14 cellular contexts compared by ENCODE assay signal in the genomic region with DNA sequence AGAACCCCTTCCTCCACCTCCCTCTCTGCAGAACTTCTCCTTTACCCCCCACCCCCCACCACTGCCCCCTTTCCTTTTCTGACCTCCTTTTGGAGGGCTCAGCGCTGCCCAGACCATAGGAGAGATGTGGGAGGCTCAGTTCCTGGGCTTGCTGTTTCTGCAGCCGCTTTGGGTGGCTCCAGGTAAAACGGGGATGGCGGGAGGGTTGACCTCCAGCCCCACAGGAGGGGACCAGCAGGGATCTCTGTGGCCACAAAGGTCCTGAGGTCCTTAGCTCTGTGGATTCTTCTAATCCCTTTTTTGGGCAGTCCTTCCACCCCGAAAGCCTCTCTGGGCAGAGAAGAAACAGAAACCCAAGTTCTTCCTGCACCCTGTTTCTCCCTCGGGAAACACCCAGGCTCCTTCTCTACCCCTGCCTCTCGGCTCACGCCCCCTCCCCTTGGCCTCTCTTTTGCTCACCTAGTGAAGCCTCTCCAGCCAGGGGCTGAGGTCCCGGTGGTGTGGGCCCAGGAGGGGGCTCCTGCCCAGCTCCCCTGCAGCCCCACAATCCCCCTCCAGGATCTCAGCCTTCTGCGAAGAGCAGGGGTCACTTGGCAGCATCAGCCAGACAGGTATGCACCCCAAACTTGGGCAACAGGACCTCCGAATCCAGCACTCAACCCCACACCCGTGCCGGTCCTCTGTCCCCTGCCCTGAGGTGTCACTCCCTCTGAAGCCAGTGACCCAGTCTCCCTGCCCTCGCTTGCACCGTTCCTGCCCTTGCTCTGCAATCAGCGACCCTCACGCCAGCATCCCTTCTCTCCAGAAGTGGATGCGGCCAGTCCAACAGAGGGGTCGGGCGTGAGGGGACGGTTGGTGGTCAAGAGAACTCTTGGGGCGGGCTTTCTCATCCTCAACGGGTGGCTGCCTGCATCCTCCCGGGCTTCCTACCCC. TPM values are rescaled to one million over a fixed set of nuclear protein-coding genes. Genes with fewer than 3 reads are reported as not detected.
DNase-seq lines count a peak whose midpoint lies in the region; ATAC-seq, FAIRE-seq and TF ChIP-seq lines count a peak whose summit lies in the region.
"Had no signal": no experiment of that assay in that cellular context is flagged by ENCODE, and none has a peak within 500 bp of the region (broad histone marks: within the 10 kb centered on the region; RNA-seq: fewer than 3 reads in every experiment).

No MANE protein-coding gene starts in this region.

- H4K20me1 ChIP-seq in GM12878 (ENCODE audit: control insufficient read depth, insufficient read depth) = no peaks in the 10 kb centered on the region
- H4K20me1 ChIP-seq in SK-N-SH (ENCODE audit: insufficient read depth) = peaks cover 28% of the 10 kb centered on the region

- H3K27me3 ChIP-seq in CD4-positive, CD25-positive, alpha-beta regulatory T cell (ENCODE audit: control insufficient read depth, insufficient read depth, low read length) = peaks cover 14% of the 10 kb centered on the region
- H3K27me3 ChIP-seq in GM12878 (replicated peaks in 1 of 2; ENCODE audit: control insufficient read depth in 2 of 2, insufficient read depth in 2 of 2, low read length in 1 of 2) (no peaks in the 10 kb centered on the region), SK-N-SH (ENCODE audit: insufficient read depth) (no peaks in the 10 kb centered on the region), MG63 (no peaks in the 10 kb centered on the region)
- H3K27me3 ChIP-seq: gastrocnemius medialis had no signal

- no peak overlapping the region for H3K4me3 ChIP-seq in CD4-positive, CD25-positive, alpha-beta regulatory T cell (ENCODE audit: low read depth, low read length)
- H3K4me3 ChIP-seq in GM12878 (peak overlapping the region; percentile 54; the same call in 1 of the 2 replicates), SK-N-SH (ENCODE audit: low read depth in 2 of 2, low read length in 1 of 2) (no peak overlapping the region), MG63 (no peak overlapping the region)
- H3K4me3 ChIP-seq: gastrocnemius medialis had no signal

- TF ChIP-seq POLR2A in GM12878 (IDR thresholded peaks at IDR 0.05; ENCODE audit: low read depth, low read length) = no peak

- H3K27ac Mint-ChIP-seq in CD4-positive, CD25-positive, alpha-beta regulatory T cell = peak overlapping the region in 1 of 3 donors; percentile 9
- no peak overlapping the region for H3K27ac Mint-ChIP-seq in natural killer cell

- SMC1A ChIA-PET in GM12878 (lab: Charles Lee; ENCODE audit: uncharacterized antibody, unreplicated experiment) = interaction anchor here (3.6 kb wide), 1 partner anchor 19 kb away, joined by 20 read pairs; a partner anchor contains a TSS

- H3K79me2 ChIP-seq in GM12878 (ENCODE audit: control insufficient read depth, insufficient read depth, low read length) = peaks cover 6% of the 10 kb centered on the region; the same call in 1 of the 2 replicates
- peaks cover 25% of the 10 kb centered on the region for H3K79me2 ChIP-seq in SK-N-SH (ENCODE audit: insufficient read depth)

- in situ Hi-C loops in GM12878 (cut with MboI) = no loop called here

- POLR2A ChIA-PET in GM12878 (lab: Charles Lee) = interaction anchor here (0.7 to 1.9 kb wide), 3 partner anchors 9 to 13 kb away, joined by 3 to 5 read pairs (median 5); no protein-coding TSS in a partner anchor
- POLR2A ChIA-PET in SK-N-SH (lab: Yijun Ruan, JAX) = no interaction called here

- H3K9ac ChIP-seq in GM12878 (ENCODE audit: control insufficient read depth, insufficient read depth, low read length) (no peak overlapping the region), SK-N-SH (no peak overlapping the region)

- no peaks in the 10 kb centered on the region for H3K9me3 Mint-ChIP-seq in CD4-positive, CD25-positive, alpha-beta regulatory T cell
- H3K9me3 Mint-ChIP-seq in natural killer cell = no peaks in the 10 kb centered on the region

- H3K4me3 Mint-ChIP-seq in CD4-positive, CD25-positive, alpha-beta regulatory T cell = peak overlapping the region; percentile 46 to 74 (median 62)
- H3K4me3 Mint-ChIP-seq in natural killer cell = peak overlapping the region; percentile 47

- H3F3A ChIP-seq in SK-N-SH (replicated peaks; ENCODE audit: insufficient read depth) = peaks cover 9% of the 10 kb centered on the region

- H3K27me3 Mint-ChIP-seq in CD4-positive, CD25-positive, alpha-beta regulatory T cell = peaks cover 44% of the 10 kb centered on the region
- peaks cover 71 to 73% of the 10 kb centered on the region in 2 donors for H3K27me3 Mint-ChIP-seq in natural killer cell (ENCODE audit: low read depth in 2 of 2)

- H3K36me3 Mint-ChIP-seq in CD4-positive, CD25-positive, alpha-beta regulatory T cell = no peaks in the 10 kb centered on the region
- H3K36me3 Mint-ChIP-seq in natural killer cell = no peaks in the 10 kb centered on the region

- no peak for TF ChIP-seq RAD21 in GM12878 (IDR thresholded peaks at IDR 0.05; ENCODE audit: insufficient read depth, low read depth, low read length)
- TF ChIP-seq RAD21 in SK-N-SH (IDR thresholded peaks at IDR 0.05; ENCODE audit: low read length) = no peak

- no peaks in the 10 kb centered on the region for H3K9me2 ChIP-seq in SK-N-SH

- CTCF ChIA-PET in GM12878 (lab: Yijun Ruan, JAX) (interaction anchor here (0.7 to 12.7 kb wide), 4 partner anchors 7 to 67 kb away, joined by 3 to 221 read pairs (median 4); a partner anchor contains a TSS), SK-N-SH (lab: Yijun Ruan, JAX) (interaction anchor here (1.0 to 15.2 kb wide), 3 partner anchors 9 to 99 kb away, joined by 3 to 343 read pairs (median 5); a partner anchor contains a TSS)

- peaks cover 0 to 54% (median 11%) of the 10 kb centered on the region in 4 donors for H3K4me1 Mint-ChIP-seq in CD4-positive, CD25-positive, alpha-beta regulatory T cell
- peaks cover 6 to 20% of the 10 kb centered on the region in 2 donors for H3K4me1 Mint-ChIP-seq in natural killer cell

- H3K9me3 ChIP-seq in CD4-positive, CD25-positive, alpha-beta regulatory T cell (ENCODE audit: control insufficient read depth in 2 of 2, low read length in 2 of 2) = no peaks in the 10 kb centered on the region
- H3K9me3 ChIP-seq in GM12878 (replicated peaks; ENCODE audit: control insufficient read depth, insufficient read depth, low read length) (no peaks in the 10 kb centered on the region), SK-N-SH (no peaks in the 10 kb centered on the region), MG63 (no peaks in the 10 kb centered on the region)
- H3K9me3 ChIP-seq: gastrocnemius medialis had no signal

- no TSS peak for BruUV-seq in GM12878 (replicated peaks; lab: Mats Ljungman, UMichigan)

- no peak for FAIRE-seq in GM12878 (lab: Jason Lieb, UNC)
- FAIRE-seq: RCC 7860 had no signal

- DNase-seq in CD4-positive, CD25-positive, alpha-beta regulatory T cell = no peak
- DNase-seq in GM19238 (ENCODE audit: insufficient read length, low spot score) = peak; percentile 50
- DNase-seq in GM12878 (ENCODE audit: low read depth, low spot score) = no peak
- no peak for DNase-seq in natural killer cell
- DNase-seq in stimulated activated CD4-positive, alpha-beta T cell treated with anti-CD3 and anti-CD28 coated beads, Interleukin-4, amount 100 ng/mL, for 4 hours = no peak
- DNase-seq in SK-N-SH = no peak
- DNase-seq in MG63 = no peak
- DNase-seq: central memory CD4-positive, alpha-beta T cell; gastrocnemius medialis; NCI-H1930; stimulated activated CD4-positive, alpha-beta T cell treated with anti-CD3 and anti-CD28 coated beads, Interleukin-2, amount 100 ng/mL, for 48 hours had no signal

- H3K27ac ChIP-seq in CD4-positive, CD25-positive, alpha-beta regulatory T cell (ENCODE audit: insufficient read depth, low read length, poor library complexity, severe bottlenecking) = peak overlapping the region; percentile 33
- H3K27ac ChIP-seq in GM12878 (ENCODE audit: control insufficient read depth, insufficient read depth) = peak overlapping the region; percentile 38; the same call in 1 of the 2 replicates
- no peak overlapping the region for H3K27ac ChIP-seq in SK-N-SH (ENCODE audit: low read depth in 2 of 2, low read length in 1 of 2)

- H2AFZ ChIP-seq in GM12878 (ENCODE audit: control insufficient read depth, low read depth, low read length) = no peak overlapping the region
- no peak overlapping the region for H2AFZ ChIP-seq in SK-N-SH (ENCODE audit: low read depth)

- no peak for ATAC-seq in CD4-positive, CD25-positive, alpha-beta regulatory T cell (ENCODE audit: low read depth in 2 of 2)
- ATAC-seq in GM12878 = peak; percentile 15
- no peak for ATAC-seq in natural killer cell
- no peak for ATAC-seq in HG02588 (IDR thresholded peaks at IDR 0.05; ENCODE audit: unreplicated experiment)
- ATAC-seq: gastrocnemius medialis had no signal

- intact Hi-C loops in GM12878 (cut with micrococcal nuclease; ENCODE audit: unreplicated experiment) = no loop called here
- intact Hi-C loops in natural killer cell (cut with micrococcal nuclease) = no loop called here

- TF ChIP-seq CTCF in GM12878 (IDR thresholded peaks at IDR 0.05 in 2 of 3, conservative IDR thresholded peaks at IDR 0.05 in 1 of 3; ENCODE audit: control insufficient read depth in 2 of 3, extremely low read depth in 1 of 3, insufficient read depth in 1 of 3, low read depth in 3 of 3, low read length in 3 of 3) = no peak
- no peak for TF ChIP-seq CTCF in natural killer cell (IDR thresholded peaks at IDR 0.05)
- TF ChIP-seq CTCF in SK-N-SH (IDR thresholded peaks at IDR 0.05) = no peak

- H3K4me1 ChIP-seq in CD4-positive, CD25-positive, alpha-beta regulatory T cell (ENCODE audit: control insufficient read depth, insufficient read depth, low read length, poor library complexity, severe bottlenecking) = peaks cover 42% of the 10 kb centered on the region
- H3K4me1 ChIP-seq in GM12878 (ENCODE audit: control insufficient read depth, insufficient read depth, low read length) = peaks cover 43% of the 10 kb centered on the region
- peaks cover 9 to 29% of the 10 kb centered on the region in 2 experiments; a peak in 2 of 4 replicates for H3K4me1 ChIP-seq in SK-N-SH (ENCODE audit: control insufficient read depth in 1 of 2, insufficient read depth in 2 of 2, low read depth in 1 of 2, low read length in 1 of 2)

- no peaks in the 10 kb centered on the region for H3K36me3 ChIP-seq in CD4-positive, CD25-positive, alpha-beta regulatory T cell (ENCODE audit: control insufficient read depth, insufficient read depth, low read length)
- H3K36me3 ChIP-seq in GM12878 (ENCODE audit: control insufficient read depth in 2 of 2, insufficient read depth in 2 of 2, low read length in 1 of 2) (no peaks in the 10 kb centered on the region), SK-N-SH (replicated peaks in 1 of 2; ENCODE audit: control insufficient read depth in 1 of 2, insufficient read depth in 2 of 2, low read length in 1 of 2) (peaks cover 23 to 24% of the 10 kb centered on the region in 2 experiments), MG63 (peaks cover 33% of the 10 kb centered on the region)
- H3K36me3 ChIP-seq: gastrocnemius medialis had no signal

- WGBS in GM12878 (ENCODE audit: insufficient coverage, insufficient replicate concordance, low lambda C conversion rate, missing lambda C conversion rate) = 49% methylated on average over 24 of the region's 24 CpGs
- 90% methylated on average over 24 of the region's 24 CpGs for WGBS in SK-N-SH (ENCODE audit: low lambda C conversion rate)

- peak overlapping the region; percentile 83 for H3K4me2 ChIP-seq in GM12878 (ENCODE audit: control insufficient read depth, insufficient read depth)
- H3K4me2 ChIP-seq in SK-N-SH = no peak overlapping the region

- TF ChIP-seq EP300 in GM12878 (IDR thresholded peaks at IDR 0.05; ENCODE audit: borderline replicate concordance in 1 of 2, control insufficient read depth in 1 of 2, low read depth in 2 of 2, low read length in 2 of 2) (no peak), SK-N-SH (IDR thresholded peaks at IDR 0.05; ENCODE audit: borderline replicate concordance in 1 of 2, low read depth in 1 of 2, low read length in 1 of 2) (no peak)

- RAD21 ChIA-PET in GM12878 (lab: Charles Lee; ENCODE audit: unreplicated experiment) = interaction anchor here (0.7 to 5.7 kb wide), 2 partner anchors 15 to 19 kb away, joined by 3 to 68 read pairs; a partner anchor contains a TSS

RNA-seq across cellular contexts. Expression of a gene that starts 0.7 kb away (rescaled TPM):
- 8.2 TPM for total RNA-seq in CD4-positive, CD25-positive, alpha-beta regulatory T cell
- 10 to 100 TPM in 2 of 4 donors, 1 to 10 TPM in 2; 6.3 to 12.6 (median 11.0) TPM for polyA plus RNA-seq in CD4-positive, CD25-positive, alpha-beta regulatory T cell
- total RNA-seq in GM12878 (2013; cell fraction: nucleolus; rRNA removed) = 2.0 and 2.8 TPM in 2 replicates
- 0.79 and 1.3 TPM in 2 replicates for total RNA-seq in GM12878 (2014; rRNA removed)
- 0.60 and 1.0 TPM in 2 replicates for total RNA-seq in GM12878 (2014; rRNA removed; fragmentation: Illumina TruSeq; extraction: Trizol)
- 4.2 and 5.2 TPM in 2 replicates for total RNA-seq in GM12878 (2021)
- polyA plus RNA-seq in GM12878 (2011; ENCODE audit: low read depth) = 1.3 TPM
- 0.26 and 0.52 TPM in 2 replicates for polyA plus RNA-seq in GM12878 (2011; rRNA removed)
- 0.40 TPM in 2 replicates for polyA plus RNA-seq in GM12878 (2011; cell fraction: cytosol; rRNA removed)
- 2.3 and 3.7 TPM in 2 replicates for polyA plus RNA-seq in GM12878 (2011; cell fraction: nucleus; rRNA removed)
- polyA plus RNA-seq in GM12878 (2012) = 4.2 and 4.3 TPM in 2 replicates
- polyA plus RNA-seq in GM12878 (2014; fragmentation: Illumina TruSeq; extraction: Trizol) = 0.97 and 1.1 TPM in 2 replicates
- polyA plus RNA-seq in GM12878 (2014; fragmentation: Nextera tagmentation; extraction: Ambion mirVana) = under 1 TPM in 1 of 2 experiments, not detected in 1; 0.53 TPM
- 2.3 and 2.4 TPM in 2 replicates for polyA plus RNA-seq in GM12878 (2014; rRNA removed)
- polyA plus RNA-seq in GM12878 (2016; fragmentation: Nextera tagmentation; extraction: Ambion mirVana) = 1 to 10 TPM in 1 of 2 experiments, under 1 TPM in 1; 0.77 to 1.4 TPM
- 0.15 and 0.67 TPM in 2 replicates for polyA minus RNA-seq in GM12878 (2011; rRNA and poly(A)+ RNA removed)
- polyA minus RNA-seq in GM12878 (2011; cell fraction: cytosol; rRNA and poly(A)+ RNA removed) = not detected in 2 replicates
- polyA minus RNA-seq in GM12878 (2011; cell fraction: nucleus; rRNA and poly(A)+ RNA removed) = 0.60 and 0.67 TPM in 2 replicates
- 1 to 10 TPM in 1 of 3 donors, under 1 TPM in 2; 0.36 to 7.6 (median 0.78) TPM for total RNA-seq in natural killer cell
- 0.72 and 1.1 TPM in 2 replicates for polyA plus RNA-seq in SK-N-SH (2012; rRNA removed)
- 0.14 and 0.21 TPM in 2 replicates for polyA plus RNA-seq in SK-N-SH (2012; cell fraction: cytosol; rRNA removed)
- 7.2 and 9.8 TPM in 2 replicates for polyA plus RNA-seq in SK-N-SH (2012; cell fraction: nucleus; rRNA removed)
- total RNA-seq in MG63 (2014; rRNA removed; shearing (Covaris generic); ENCODE audit: low replicate concordance) = 0.17 TPM in 1 of 2 replicates, not detected in the other
- total RNA-seq: gastrocnemius medialis, myocyte had no signal

RNA-seq across cellular contexts. Expression of a gene that starts 6.8 kb away (rescaled TPM):
- total RNA-seq in CD4-positive, CD25-positive, alpha-beta regulatory T cell = 15.0 TPM
- polyA plus RNA-seq in CD4-positive, CD25-positive, alpha-beta regulatory T cell = 1 to 10 TPM; 1.3 to 3.9 (median 2.5) TPM
- 3.9 and 4.2 TPM in 2 replicates for total RNA-seq in GM12878 (2013; cell fraction: nucleolus; rRNA removed)
- total RNA-seq in GM12878 (2014; rRNA removed) (20.7 and 23.1 TPM in 2 replicates), GM12878 (2014; rRNA removed; fragmentation: Illumina TruSeq; extraction: Trizol) (31.8 and 34.0 TPM in 2 replicates), GM12878 (2021) (127 and 131 TPM in 2 replicates), natural killer cell (10 to 100 TPM in 1 of 3 donors, 1 to 10 TPM in 2; 2.3 to 33.2 (median 2.8) TPM)
- polyA plus RNA-seq in GM12878 (2011; ENCODE audit: low read depth) = 60.3 TPM
- polyA plus RNA-seq in GM12878 (2011; rRNA removed) (29.0 and 51.2 TPM in 2 replicates), GM12878 (2014; fragmentation: Illumina TruSeq; extraction: Trizol) (41.3 and 90.6 TPM in 2 replicates), GM12878 (2014; fragmentation: Nextera tagmentation; extraction: Ambion mirVana) (1 to 10 TPM; 2.1 to 4.5 TPM), GM12878 (2014; rRNA removed) (46.5 and 47.5 TPM in 2 replicates), GM12878 (2016; fragmentation: Nextera tagmentation; extraction: Ambion mirVana) (10 to 100 TPM in 1 of 2 experiments, 1 to 10 TPM in 1; 4.9 to 27.8 TPM), SK-N-SH (2012; rRNA removed) (391 and 661 TPM in 2 replicates)
- polyA plus RNA-seq in GM12878 (2011; cell fraction: cytosol; rRNA removed) = 59.9 and 62.2 TPM in 2 replicates
- 38.8 and 59.5 TPM in 2 replicates for polyA plus RNA-seq in GM12878 (2011; cell fraction: nucleus; rRNA removed)
- 51.5 and 71.6 TPM in 2 replicates for polyA plus RNA-seq in GM12878 (2012)
- 9.1 and 13.0 TPM in 2 replicates for polyA minus RNA-seq in GM12878 (2011; rRNA and poly(A)+ RNA removed)
- 17.9 and 25.4 TPM in 2 replicates for polyA minus RNA-seq in GM12878 (2011; cell fraction: cytosol; rRNA and poly(A)+ RNA removed)
- polyA minus RNA-seq in GM12878 (2011; cell fraction: nucleus; rRNA and poly(A)+ RNA removed) = 5.7 and 7.4 TPM in 2 replicates
- 526 and 613 TPM in 2 replicates for polyA plus RNA-seq in SK-N-SH (2012; cell fraction: cytosol; rRNA removed)
- polyA plus RNA-seq in SK-N-SH (2012; cell fraction: nucleus; rRNA removed) = 247 and 291 TPM in 2 replicates
- total RNA-seq in MG63 (2014; rRNA removed; shearing (Covaris generic); ENCODE audit: low replicate concordance) = 272 and 328 TPM in 2 replicates

RNA-seq across cellular contexts. Expression of a gene that starts 16.3 kb away (rescaled TPM):
- 224 TPM for total RNA-seq in CD4-positive, CD25-positive, alpha-beta regulatory T cell
- 100 to 1,000 TPM; 312 to 330 (median 324) TPM for polyA plus RNA-seq in CD4-positive, CD25-positive, alpha-beta regulatory T cell
- total RNA-seq in GM12878 (2013; cell fraction: nucleolus; rRNA removed) = not detected in 2 replicates
- 0.40 and 0.49 TPM in 2 replicates for total RNA-seq in GM12878 (2014; rRNA removed)
- 0.60 and 0.81 TPM in 2 replicates for total RNA-seq in GM12878 (2014; rRNA removed; fragmentation: Illumina TruSeq; extraction: Trizol)
- 1.6 and 1.8 TPM in 2 replicates for total RNA-seq in GM12878 (2021)
- polyA plus RNA-seq in GM12878 (2011; ENCODE audit: low read depth) = 0.07 TPM
- polyA plus RNA-seq in GM12878 (2011; rRNA removed) = 0.27 and 0.29 TPM in 2 replicates
- 0.22 and 0.28 TPM in 2 replicates for polyA plus RNA-seq in GM12878 (2011; cell fraction: cytosol; rRNA removed)
- polyA plus RNA-seq in GM12878 (2011; cell fraction: nucleus; rRNA removed) = 0.39 and 0.50 TPM in 2 replicates
- polyA plus RNA-seq in GM12878 (2012) = 0.05 and 0.36 TPM in 2 replicates
- polyA plus RNA-seq in GM12878 (2014; fragmentation: Illumina TruSeq; extraction: Trizol) = 1.5 and 2.4 TPM in 2 replicates
- under 1 TPM; 0.49 to 0.85 TPM for polyA plus RNA-seq in GM12878 (2014; fragmentation: Nextera tagmentation; extraction: Ambion mirVana)
- polyA plus RNA-seq in GM12878 (2014; rRNA removed) = 0.85 and 1.3 TPM in 2 replicates
- under 1 TPM; 0.24 to 0.57 TPM for polyA plus RNA-seq in GM12878 (2016; fragmentation: Nextera tagmentation; extraction: Ambion mirVana)
- 0.21 and 0.29 TPM in 2 replicates for polyA minus RNA-seq in GM12878 (2011; rRNA and poly(A)+ RNA removed)
- 0.40 TPM in 1 of 2 replicates, not detected in the other for polyA minus RNA-seq in GM12878 (2011; cell fraction: cytosol; rRNA and poly(A)+ RNA removed)
- polyA minus RNA-seq in GM12878 (2011; cell fraction: nucleus; rRNA and poly(A)+ RNA removed) = not detected in 2 replicates
- 10 to 100 TPM in 1 of 3 donors, 1 to 10 TPM in 2; 8.5 to 10.1 (median 9.8) TPM for total RNA-seq in natural killer cell
- 0.02 TPM in 1 of 2 replicates, not detected in the other for polyA plus RNA-seq in SK-N-SH (2012; rRNA removed)
- 0.01 TPM in 2 replicates for polyA plus RNA-seq in SK-N-SH (2012; cell fraction: cytosol; rRNA removed)
- polyA plus RNA-seq in SK-N-SH (2012; cell fraction: nucleus; rRNA removed) = not detected in 2 replicates
- not detected in 2 replicates for total RNA-seq in MG63 (2014; rRNA removed; shearing (Covaris generic); ENCODE audit: low replicate concordance)
- total RNA-seq: myocyte had no signal

RNA-seq across cellular contexts. Expression of a gene that starts 20.1 kb away (rescaled TPM):
- total RNA-seq in CD4-positive, CD25-positive, alpha-beta regulatory T cell = 101 TPM
- polyA plus RNA-seq in CD4-positive, CD25-positive, alpha-beta regulatory T cell = 100 to 1,000 TPM; 104 to 124 (median 114) TPM
- 48.0 and 57.5 TPM in 2 replicates for total RNA-seq in GM12878 (2013; cell fraction: nucleolus; rRNA removed)
- total RNA-seq in GM12878 (2014; rRNA removed) (131 and 139 TPM in 2 replicates), GM12878 (2014; rRNA removed; fragmentation: Illumina TruSeq; extraction: Trizol) (59.2 and 63.4 TPM in 2 replicates), GM12878 (2021) (125 and 129 TPM in 2 replicates), natural killer cell (100 to 1,000 TPM; 114 to 117 (median 116) TPM)
- polyA plus RNA-seq in GM12878 (2011; ENCODE audit: low read depth) = 86.0 TPM
- polyA plus RNA-seq in GM12878 (2011; rRNA removed) (122 and 172 TPM in 2 replicates), GM12878 (2014; fragmentation: Illumina TruSeq; extraction: Trizol) (91.6 and 111 TPM in 2 replicates), GM12878 (2014; fragmentation: Nextera tagmentation; extraction: Ambion mirVana) (10 to 100 TPM; 13.5 to 21.5 TPM), GM12878 (2014; rRNA removed) (170 and 181 TPM in 2 replicates), GM12878 (2016; fragmentation: Nextera tagmentation; extraction: Ambion mirVana) (100 to 1,000 TPM; 222 TPM), SK-N-SH (2012; rRNA removed) (535 and 624 TPM in 2 replicates)
- 211 and 234 TPM in 2 replicates for polyA plus RNA-seq in GM12878 (2011; cell fraction: cytosol; rRNA removed)
- 158 and 178 TPM in 2 replicates for polyA plus RNA-seq in GM12878 (2011; cell fraction: nucleus; rRNA removed)
- 111 and 119 TPM in 2 replicates for polyA plus RNA-seq in GM12878 (2012)
- 138 and 158 TPM in 2 replicates for polyA minus RNA-seq in GM12878 (2011; rRNA and poly(A)+ RNA removed)
- polyA minus RNA-seq in GM12878 (2011; cell fraction: cytosol; rRNA and poly(A)+ RNA removed) = 37.3 and 37.4 TPM in 2 replicates
- polyA minus RNA-seq in GM12878 (2011; cell fraction: nucleus; rRNA and poly(A)+ RNA removed) = 71.1 and 81.7 TPM in 2 replicates
- 310 and 447 TPM in 2 replicates for polyA plus RNA-seq in SK-N-SH (2012; cell fraction: cytosol; rRNA removed)
- 217 and 351 TPM in 2 replicates for polyA plus RNA-seq in SK-N-SH (2012; cell fraction: nucleus; rRNA removed)
- total RNA-seq in MG63 (2014; rRNA removed; shearing (Covaris generic); ENCODE audit: low replicate concordance) = 178 and 274 TPM in 2 replicates

RNA-seq across cellular contexts. Expression of a gene that starts 48.6 kb away (rescaled TPM):
- not detected for total RNA-seq in CD4-positive, CD25-positive, alpha-beta regulatory T cell
- not detected for polyA plus RNA-seq in CD4-positive, CD25-positive, alpha-beta regulatory T cell
- not detected in 2 replicates for total RNA-seq in GM12878 (2013; cell fraction: nucleolus; rRNA removed)
- not detected in 2 replicates for total RNA-seq in GM12878 (2014; rRNA removed)
- total RNA-seq in GM12878 (2014; rRNA removed; fragmentation: Illumina TruSeq; extraction: Trizol) = not detected in 2 replicates
- total RNA-seq in GM12878 (2021) = not detected in 2 replicates
- polyA plus RNA-seq in GM12878 (2011; ENCODE audit: low read depth) = not detected
- 0.09 TPM in 1 of 2 replicates, not detected in the other for polyA plus RNA-seq in GM12878 (2011; rRNA removed)
- polyA plus RNA-seq in GM12878 (2011; cell fraction: cytosol; rRNA removed) = 0.10 and 0.19 TPM in 2 replicates
- polyA plus RNA-seq in GM12878 (2011; cell fraction: nucleus; rRNA removed) = 0.63 and 1.6 TPM in 2 replicates
- polyA plus RNA-seq in GM12878 (2012) = 0.24 TPM in 1 of 2 replicates, not detected in the other
- not detected in 2 replicates for polyA plus RNA-seq in GM12878 (2014; fragmentation: Illumina TruSeq; extraction: Trizol)
- polyA plus RNA-seq in GM12878 (2014; fragmentation: Nextera tagmentation; extraction: Ambion mirVana) = not detected
- polyA plus RNA-seq in GM12878 (2014; rRNA removed) = not detected in 2 replicates
- not detected for polyA plus RNA-seq in GM12878 (2016; fragmentation: Nextera tagmentation; extraction: Ambion mirVana)
- 0.26 TPM in 1 of 2 replicates, not detected in the other for polyA minus RNA-seq in GM12878 (2011; rRNA and poly(A)+ RNA removed)
- polyA minus RNA-seq in GM12878 (2011; cell fraction: cytosol; rRNA and poly(A)+ RNA removed) = not detected in 2 replicates
- polyA minus RNA-seq in GM12878 (2011; cell fraction: nucleus; rRNA and poly(A)+ RNA removed) = not detected in 2 replicates
- total RNA-seq in natural killer cell = 1 to 10 TPM in 1 of 3 donors, under 1 TPM in 2; 0.39 to 2.1 (median 0.68) TPM
- 16.4 and 18.6 TPM in 2 replicates for polyA plus RNA-seq in SK-N-SH (2012; rRNA removed)
- polyA plus RNA-seq in SK-N-SH (2012; cell fraction: cytosol; rRNA removed) = 7.0 and 10.6 TPM in 2 replicates
- polyA plus RNA-seq in SK-N-SH (2012; cell fraction: nucleus; rRNA removed) = 32.2 and 35.7 TPM in 2 replicates
- total RNA-seq in MG63 (2014; rRNA removed; shearing (Covaris generic); ENCODE audit: low replicate concordance) = not detected in 2 replicates

Comparison
In these comparisons a context has a peak if more than half of its experiments do, and no peak if none do; other contexts are left out.
1. H3K27ac ChIP-seq: peak in CD4-positive, CD25-positive, alpha-beta regulatory T cell (single experiment) and GM12878 (single experiment); none in SK-N-SH (0 of 2).
2. RNA of a gene that starts 16.3 kb away (total RNA-seq): 224 TPM in CD4-positive, CD25-positive, alpha-beta regulatory T cell (single experiment); 8.5 to 10.1 TPM in natural killer cell, 0.40 to 1.8 TPM in GM12878 and not detected in MG63; every median in the first group is over 10 times any median in the second.